ENCODE assay signal across 8 cellular contexts in genomic region chr20:2651772-2652723, GRCh38.
A peak's percentile ranks its signal among the peaks of the same experiment; 100 is the strongest.
DNase-seq lines count a peak whose midpoint lies in the region; ATAC-seq and TF ChIP-seq lines count a peak whose summit lies in the region.

Gene NOP56, plus strand, starts transcription at chr20:2652632. Its CDS starts 29 bp downstream, at chr20:2652661.

- TF ChIP-seq POLR2A in GM18951 (IDR thresholded peaks at IDR 0.05; ENCODE audit: extremely low read depth, insufficient read depth, insufficient read length) = peak; percentile 96

- in situ Hi-C loops in GM18951 (cut with MboI; ENCODE audit: low sequenced_read_pairs, unreplicated experiment) = no loop called here

- ATAC-seq in HG03175 (IDR thresholded peaks at IDR 0.05; ENCODE audit: unreplicated experiment) = peak; percentile 86

- peak; percentile 97 for DNase-seq in AG08395 (ENCODE audit: low spot score)
- DNase-seq in NCI-H345 treated with DMSO at 0.1 percent for 48 hours (lab: John Stamatoyannopoulos, UW; ENCODE audit: unreplicated experiment) = peak; percentile 80
- peak; percentile 90 to 94 (median 94) for DNase-seq in activated CD4-positive, CD25-positive, alpha-beta regulatory T cell (lab: John Stamatoyannopoulos, UW)
- DNase-seq in caudate nucleus (lab: John Stamatoyannopoulos, UW) = peak in 60 of 61 donors; percentile 14 to 95 (median 90)
- peak; percentile 87 for DNase-seq in iris pigment epithelial cell (ENCODE audit: low read depth)
- peak; percentile 88 to 92 for DNase-seq in stimulated activated CD4-positive, alpha-beta T cell treated with anti-CD3 and anti-CD28 coated beads, Interleukin-12 subunit alpha, Interleukin-12 subunit beta, amount 100 ng/mL, for 24 hours (ENCODE audit: low read depth in 2 of 2)

- H3K27ac ChIP-seq in caudate nucleus (ENCODE audit: low read depth, low read length) = peak within 1 kb of the TSS; percentile 93

Comparison
In these comparisons a context has a peak if more than half of its experiments do, and no peak if none do; other contexts are left out.
1. Peak in every context shown above with its lines: DNase-seq, ATAC-seq and H3K27ac ChIP-seq.